1 cellular context compared by ENCODE assay signal in genomic region chr6:44309092-44309491, GRCh38.
TF ChIP-seq lines count a peak whose summit lies in the region.

No MANE protein-coding gene starts in this region.

TF ChIP-seq in HCT116, 20 proteins besides CTCF, POLR2A, EP300 and RAD21 (continued from another document):
- no peak for TF ChIP-seq ZBTB33 (IDR thresholded peaks at IDR 0.05; ENCODE audit: extremely low read depth, insufficient replicate concordance, low read length)
- no peak for TF ChIP-seq MAX (IDR thresholded peaks at IDR 0.05)
- no peak for TF ChIP-seq ELF1 (IDR thresholded peaks at IDR 0.05; ENCODE audit: borderline replicate concordance, low read depth)
- TF ChIP-seq CBX3 (IDR thresholded peaks at IDR 0.05; ENCODE audit: low read depth) = no peak
- TF ChIP-seq FOSL1 (IDR thresholded peaks at IDR 0.05; ENCODE audit: low read depth) = no peak
- no peak for TF ChIP-seq SP1 (IDR thresholded peaks at IDR 0.05; ENCODE audit: low read depth)
